Comparison of ENCODE assay signal across 6 cellular contexts in genomic region chr16:62276632-62277031, GRCh38.
"Had no signal": no experiment of that assay in that cellular context is flagged by ENCODE, and none has a peak within 500 bp of the region (broad histone marks: within the 10 kb centered on the region; RNA-seq: fewer than 3 reads in every experiment).

No MANE protein-coding gene starts in this region.

- H3K4me3 ChIP-seq: GM23338 had no signal

- DNase-seq: H9, HFFc6, KBM-7 had no signal

- ATAC-seq: GM23338, HCT116, HepG2 had no signal
